ENCODE assay signal across 25 cellular contexts in genomic region chr4:117957570-117957969, GRCh38.
"Had no signal": no experiment of that assay in that cellular context is flagged by ENCODE, and none has a peak within 500 bp of the region (broad histone marks: within the 10 kb centered on the region; RNA-seq: fewer than 3 reads in every experiment).

No MANE protein-coding gene starts in this region.

- H3K36me3 ChIP-seq: heart right ventricle, lower lobe of right lung, pancreas, right atrium auricular region, upper lobe of left lung had no signal

- H3K4me1 ChIP-seq: heart right ventricle, lower lobe of right lung, pancreas, psoas muscle, right atrium auricular region, upper lobe of left lung had no signal

- H3K4me3 Mint-ChIP-seq: activated CD8-positive, alpha-beta T cell treated with anti-CD3 and anti-CD28 coated beads, Interleukin-2, amount 10 ng/mL, durations not matched to agents 7 days and 5 days; activated T-helper 17 cell treated with anti-CD3 and anti-CD28 coated beads, Interleukin-2, amount 50 U/mL, for 72 hours; brain; dendritic cell treated with granulocyte-macrophage colony-stimulating factor and Interleukin-4, amounts not matched to agents 40 ng/mL and 50 ng/mL, for 4 days; nephron progenitor cell had no signal

- DNase-seq: activated CD4-positive, alpha-beta T cell treated with anti-CD3 and anti-CD28 coated beads for 1 hour; activated CD4-positive, alpha-beta T cell treated with anti-CD3 and anti-CD28 coated beads, Interleukin-2, amount 50 U/mL, for 1 hour; activated CD8-positive, alpha-beta T cell treated with anti-CD3 and anti-CD28 coated beads, Interleukin-2, amount 10 ng/mL, durations not matched to agents 7 days and 5 days; activated T-cell treated with anti-CD3 and anti-CD28 coated beads, Interleukin-2, amount 50 U/mL, for 1 hour; aorta; effector CD4-positive, alpha-beta T cell; erythroblast; foreskin fibroblast; heart right ventricle; kidney; lower lobe of right lung; mesendoderm; mucosa of descending colon; nephron progenitor cell; pancreas; psoas muscle; stimulated activated CD4-positive, alpha-beta T cell treated with anti-CD3 and anti-CD28 coated beads, Interleukin-4, amount 100 ng/mL, for 24 hours; stimulated activated naive CD4-positive, alpha-beta T cell treated with Interleukin-2 at 50 U/mL for 16 hours; upper lobe of left lung had no signal

- H3K36me3 Mint-ChIP-seq: activated naive CD4-positive, alpha-beta T cell treated with anti-CD3 and anti-CD28 coated beads, Interleukin-2, amount 50 U/mL, for 72 hours; brain had no signal

- H3K27ac Mint-ChIP-seq: activated CD8-positive, alpha-beta T cell treated with anti-CD3 and anti-CD28 coated beads, Interleukin-2, amount 10 ng/mL, durations not matched to agents 7 days and 5 days; activated naive CD4-positive, alpha-beta T cell treated with anti-CD3 and anti-CD28 coated beads, Interleukin-2, amount 50 U/mL, for 72 hours; activated T-helper 17 cell treated with anti-CD3 and anti-CD28 coated beads, Interleukin-2, amount 50 U/mL, for 72 hours; dendritic cell treated with granulocyte-macrophage colony-stimulating factor and Interleukin-4, amounts not matched to agents 40 ng/mL and 50 ng/mL, for 4 days; nephron progenitor cell had no signal

- FAIRE-seq: endometrium, kidney, pancreas had no signal

- H3K4me1 Mint-ChIP-seq: activated T-helper 17 cell treated with anti-CD3 and anti-CD28 coated beads, Interleukin-2, amount 50 U/mL, for 72 hours; brain; nephron progenitor cell had no signal

- ATAC-seq: activated CD8-positive, alpha-beta T cell treated with anti-CD3 and anti-CD28 coated beads, Interleukin-2, amount 10 ng/mL, durations not matched to agents 7 days and 5 days; activated naive CD4-positive, alpha-beta T cell treated with anti-CD3 and anti-CD28 coated beads, Interleukin-2, amount 50 U/mL, for 72 hours; activated T-helper 17 cell treated with anti-CD3 and anti-CD28 coated beads, Interleukin-2, amount 50 U/mL, for 72 hours; heart right ventricle; lower lobe of right lung; mucosa of descending colon; pancreas; psoas muscle had no signal

- H3K9me3 Mint-ChIP-seq: dendritic cell treated with granulocyte-macrophage colony-stimulating factor and Interleukin-4, amounts not matched to agents 40 ng/mL and 50 ng/mL, for 4 days had no signal

- H3K27me3 Mint-ChIP-seq: activated T-helper 17 cell treated with anti-CD3 and anti-CD28 coated beads, Interleukin-2, amount 50 U/mL, for 72 hours; brain; dendritic cell treated with granulocyte-macrophage colony-stimulating factor and Interleukin-4, amounts not matched to agents 40 ng/mL and 50 ng/mL, for 4 days had no signal

- H3K27me3 ChIP-seq: heart right ventricle, pancreas, right atrium auricular region, upper lobe of left lung had no signal

- H3K9me3 ChIP-seq: lower lobe of right lung, mucosa of descending colon, pancreas, psoas muscle, upper lobe of left lung had no signal

- H3K4me3 ChIP-seq: heart right ventricle, lower lobe of right lung, mucosa of descending colon, pancreas, psoas muscle, right atrium auricular region, upper lobe of left lung had no signal

- H3K27ac ChIP-seq: heart right ventricle, lower lobe of right lung, pancreas, psoas muscle, right atrium auricular region, upper lobe of left lung had no signal
